In the genomic region with DNA sequence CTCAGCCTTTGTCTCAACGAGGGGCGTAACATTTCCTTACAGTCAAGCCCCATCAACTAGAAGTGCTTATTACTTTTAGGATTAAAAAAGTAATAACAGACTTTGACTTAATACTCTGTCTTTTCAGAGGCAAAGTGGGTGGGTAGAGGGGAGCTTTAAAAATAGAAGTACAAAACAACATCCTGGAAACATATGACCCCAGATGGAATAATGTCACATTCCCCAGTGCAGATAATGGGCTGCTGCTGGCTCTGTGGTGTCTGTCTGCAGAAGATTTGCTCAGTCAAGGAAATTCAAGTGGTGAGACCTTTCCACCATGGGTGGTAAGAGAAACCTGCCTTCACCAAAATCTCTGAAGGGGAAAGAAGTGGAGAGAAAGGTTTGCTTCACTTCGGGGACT, we compare ENCODE assay signal across 14 cellular contexts. TPM values are rescaled to one million over a fixed set of nuclear protein-coding genes. Genes with fewer than 3 reads are reported as not detected.
DNase-seq lines count a peak whose midpoint lies in the region; ATAC-seq and TF ChIP-seq lines count a peak whose summit lies in the region.
"Had no signal": no experiment of that assay in that cellular context is flagged by ENCODE, and none has a peak within 500 bp of the region (broad histone marks: within the 10 kb centered on the region; RNA-seq: fewer than 3 reads in every experiment).

No MANE protein-coding gene starts in this region.

- intact Hi-C loops in right cardiac atrium (cut with DNase I) (no loop called here), psoas muscle (cut with DNase I) (loop anchor here in 1 of 2 donors (10.0 kb wide), 1 partner anchor 125 kb away; the partner anchor contains the start of gene SIK2)

- H3K4me3 ChIP-seq in GM23338: no peak overlapping the region
- H3K4me3 ChIP-seq in right cardiac atrium (ENCODE audit: low read length): no peak overlapping the region
- H3K4me3 ChIP-seq in psoas muscle: peak overlapping the region; percentile 29

- DNase-seq in GM23338 (ENCODE audit: low spot score) (no peak), right cardiac atrium (no peak), psoas muscle (peak in 1 of 2 donors; percentile 15), SK-N-DZ (ENCODE audit: low spot score) (no peak), EL (no peak)
- DNase-seq: BE2C; NCI-H2081 treated with DMSO at 0.1 percent for 48 hours; stimulated activated naive CD4-positive, alpha-beta T cell treated with Interleukin-2 at 50 U/mL for 16 hours had no signal

- no peaks in the 10 kb centered on the region for H4K20me1 ChIP-seq in GM23338 (replicated peaks; ENCODE audit: insufficient read depth)

- H2AFZ ChIP-seq in GM23338: no peak overlapping the region

- ATAC-seq in GM23338 (no peak), right cardiac atrium (peak in 1 of 2 donors; percentile 3), psoas muscle (no peak), HG03460 (IDR thresholded peaks at IDR 0.05; ENCODE audit: unreplicated experiment) (no peak), HG03280 (IDR thresholded peaks at IDR 0.05; ENCODE audit: unreplicated experiment) (no peak)
- ATAC-seq: WTC11 had no signal

- WGBS in right cardiac atrium: 22% methylated on average over 3 of the region's 3 CpGs
- 43 to 45% (median 44%) methylated on average over 3 of the region's 3 CpGs for WGBS in psoas muscle, 3 donors

- no peaks in the 10 kb centered on the region for H3K9me3 Mint-ChIP-seq in GM23338
- H3K9me3 Mint-ChIP-seq: dendritic cell treated with granulocyte-macrophage colony-stimulating factor and Interleukin-4, amounts not matched to agents 40 ng/mL and 50 ng/mL, for 4 days; IgD-negative memory B cell; WTC11 had no signal

- H3K9me2 ChIP-seq in GM23338 (ENCODE audit: insufficient read depth): no peaks in the 10 kb centered on the region

- H3K27me3 Mint-ChIP-seq in GM23338 (ENCODE audit: insufficient read depth, low read depth, poor library complexity): peaks cover 5% of the 10 kb centered on the region
- H3K27me3 Mint-ChIP-seq: dendritic cell treated with granulocyte-macrophage colony-stimulating factor and Interleukin-4, amounts not matched to agents 40 ng/mL and 50 ng/mL, for 4 days; IgD-negative memory B cell had no signal

- peak overlapping the region; percentile 64; the same call in 1 of the 2 replicates for H3K27ac Mint-ChIP-seq in GM23338
- H3K27ac Mint-ChIP-seq: dendritic cell treated with granulocyte-macrophage colony-stimulating factor and Interleukin-4, amounts not matched to agents 40 ng/mL and 50 ng/mL, for 4 days; IgD-negative memory B cell; WTC11 had no signal

- TF ChIP-seq CTCF in GM23338 (conservative IDR thresholded peaks at IDR 0.05; ENCODE audit: low read depth in 2 of 2) (no peak), psoas muscle (IDR thresholded peaks at IDR 0.05) (no peak)

- H3K4me3 Mint-ChIP-seq in GM23338: no peak overlapping the region
- H3K4me3 Mint-ChIP-seq: dendritic cell treated with granulocyte-macrophage colony-stimulating factor and Interleukin-4, amounts not matched to agents 40 ng/mL and 50 ng/mL, for 4 days; IgD-negative memory B cell; WTC11 had no signal

- H3K4me2 ChIP-seq in GM23338: no peak overlapping the region

- H3K4me1 Mint-ChIP-seq in GM23338: peaks cover 13% of the 10 kb centered on the region

- H3K79me2 ChIP-seq in GM23338 (replicated peaks; ENCODE audit: insufficient read depth): no peaks in the 10 kb centered on the region

- H3K9me3 ChIP-seq in right cardiac atrium (ENCODE audit: control insufficient read depth, low read length) (no peaks in the 10 kb centered on the region), psoas muscle (no peaks in the 10 kb centered on the region)
- H3K9me3 ChIP-seq: BE2C had no signal

- H3K36me3 Mint-ChIP-seq in GM23338 (ENCODE audit: low read depth): peaks cover 15% of the 10 kb centered on the region; the same call in 2 of the 3 replicates

- H3K27ac ChIP-seq in GM23338 (ENCODE audit: low read depth): no peak overlapping the region
- H3K27ac ChIP-seq in angular gyrus (ENCODE audit: low read depth, low read length): peak overlapping the region; percentile 99
- H3K27ac ChIP-seq in right cardiac atrium (ENCODE audit: low read length): peak overlapping the region; percentile 83
- H3K27ac ChIP-seq in psoas muscle: peak overlapping the region; percentile 91

- no peaks in the 10 kb centered on the region for H3K27me3 ChIP-seq in GM23338 (ENCODE audit: insufficient read depth)
- H3K27me3 ChIP-seq in right cardiac atrium (ENCODE audit: control insufficient read depth, insufficient read depth): no peaks in the 10 kb centered on the region
- H3K27me3 ChIP-seq in psoas muscle (ENCODE audit: insufficient read depth in 3 of 3, low read length in 2 of 3): no peaks in the 10 kb centered on the region
- H3K27me3 ChIP-seq: BE2C had no signal

- H3K36me3 ChIP-seq in GM23338 (ENCODE audit: insufficient read depth) (no peaks in the 10 kb centered on the region), psoas muscle (ENCODE audit: insufficient read depth in 1 of 2, low read depth in 1 of 2) (peaks cover 3 to 29% of the 10 kb centered on the region in 2 donors)
- H3K36me3 ChIP-seq: BE2C had no signal

- H3K4me1 ChIP-seq in GM23338 (ENCODE audit: insufficient read depth) (no peaks in the 10 kb centered on the region), right cardiac atrium (ENCODE audit: control insufficient read depth, insufficient read depth, low read length) (peaks cover 44% of the 10 kb centered on the region), psoas muscle (peaks cover 64% of the 10 kb centered on the region)

- H3F3A ChIP-seq in GM23338 (replicated peaks; ENCODE audit: low read depth): no peaks in the 10 kb centered on the region

TF ChIP-seq in GM23338, 12 proteins besides CTCF, POLR2A, EP300 and RAD21 (continues in another document):
- TF ChIP-seq STAT1 (IDR thresholded peaks at IDR 0.05; ENCODE audit: unreplicated experiment): no peak
- TF ChIP-seq POLR2AphosphoS5 (IDR thresholded peaks at IDR 0.05; ENCODE audit: low read depth): no peak
- TF ChIP-seq ZNF114 (CRISPR knock-in tag; IDR thresholded peaks at IDR 0.05): no peak
- no peak for TF ChIP-seq EZH2 (IDR thresholded peaks at IDR 0.05; ENCODE audit: low read depth, unreplicated experiment)
- TF ChIP-seq NANOG (IDR thresholded peaks at IDR 0.05; ENCODE audit: borderline replicate concordance): no peak
- TF ChIP-seq CREB1 (CRISPR knock-in tag; IDR thresholded peaks at IDR 0.05; ENCODE audit: low read depth): no peak
- TF ChIP-seq JUNB (IDR thresholded peaks at IDR 0.05; ENCODE audit: unreplicated experiment): no peak
- no peak for TF ChIP-seq REST (IDR thresholded peaks at IDR 0.05; ENCODE audit: unreplicated experiment)
- TF ChIP-seq ZNF331 (CRISPR knock-in tag; IDR thresholded peaks at IDR 0.05; ENCODE audit: low read depth): no peak
- TF ChIP-seq, protein P1, sequence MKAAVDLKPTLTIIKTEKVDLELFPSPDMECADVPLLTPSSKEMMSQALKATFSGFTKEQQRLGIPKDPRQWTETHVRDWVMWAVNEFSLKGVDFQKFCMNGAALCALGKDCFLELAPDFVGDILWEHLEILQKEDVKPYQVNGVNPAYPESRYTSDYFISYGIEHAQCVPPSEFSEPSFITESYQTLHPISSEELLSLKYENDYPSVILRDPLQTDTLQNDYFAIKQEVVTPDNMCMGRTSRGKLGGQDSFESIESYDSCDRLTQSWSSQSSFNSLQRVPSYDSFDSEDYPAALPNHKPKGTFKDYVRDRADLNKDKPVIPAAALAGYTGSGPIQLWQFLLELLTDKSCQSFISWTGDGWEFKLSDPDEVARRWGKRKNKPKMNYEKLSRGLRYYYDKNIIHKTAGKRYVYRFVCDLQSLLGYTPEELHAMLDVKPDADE (IDR thresholded peaks at IDR 0.05): no peak
- no peak for TF ChIP-seq EZH2phosphoT487 (IDR thresholded peaks at IDR 0.05; ENCODE audit: unreplicated experiment)

RNA-seq across cellular contexts. Expression of gene PPP2R1B, which starts 36.2 kb away (rescaled TPM):
- 75.3 and 82.0 TPM in 2 replicates for total RNA-seq in GM23338 (2014; rRNA removed; shearing (Covaris generic))
- 15.9 and 18.5 TPM in 2 replicates for polyA plus RNA-seq in GM23338 (2016; fragmentation: Nextera tagmentation; extraction: Ambion mirVana)
- total RNA-seq in right cardiac atrium: 10 to 100 TPM in 2 of 4 donors, 1 to 10 TPM in 2; 9.6 to 19.7 (median 10.3) TPM
- polyA plus RNA-seq in right cardiac atrium: 5.7 TPM
- total RNA-seq in psoas muscle: 10 to 100 TPM in 3 of 4 donors, 1 to 10 TPM in 1; 8.1 to 18.8 (median 14.0) TPM
- 10 to 100 TPM in 1 of 3 donors, 1 to 10 TPM in 2; 6.6 to 10.7 (median 8.7) TPM for polyA plus RNA-seq in psoas muscle
- 11.6 and 14.5 TPM in 2 replicates for polyA plus RNA-seq in SK-N-DZ (2014; cell fraction: cytosol; rRNA removed)
- polyA plus RNA-seq in SK-N-DZ (2014; cell fraction: nucleus; rRNA removed): 4.6 and 8.0 TPM in 2 replicates
